Comparison of ENCODE assay signal across 30 cellular contexts in genomic region chr2:46962751-46963150, GRCh38. TPM values are rescaled to one million over a fixed set of nuclear protein-coding genes. Genes with fewer than 3 reads are reported as not detected.
DNase-seq lines count a peak whose midpoint lies in the region; ATAC-seq, FAIRE-seq and TF ChIP-seq lines count a peak whose summit lies in the region.
"Had no signal": no experiment of that assay in that cellular context is flagged by ENCODE, and none has a peak within 500 bp of the region (broad histone marks: within the 10 kb centered on the region; RNA-seq: fewer than 3 reads in every experiment).

No MANE protein-coding gene starts in this region.

- no peak for FAIRE-seq in A549 (lab: Jason Lieb, UNC)
- FAIRE-seq: A204.1, keratinocyte had no signal

- H2BK5ac ChIP-seq in trophoblast cell (ENCODE audit: low read depth, low read length, poor library complexity) (no peak overlapping the region), mesenchymal stem cell (ENCODE audit: low read depth, low read length, poor library complexity, severe bottlenecking) (no peak overlapping the region)

- H3K14ac ChIP-seq in trophoblast cell (ENCODE audit: low read length): no peak overlapping the region
- H3K14ac ChIP-seq in mesenchymal stem cell (ENCODE audit: low read length in 2 of 2): no peak overlapping the region

- H3K4me3 ChIP-seq in A549: no peak overlapping the region
- no peak overlapping the region for H3K4me3 ChIP-seq in Karpas-422 (ENCODE audit: low read length)
- no peak overlapping the region for H3K4me3 ChIP-seq in trophoblast cell (ENCODE audit: low read depth, low read length)
- H3K4me3 ChIP-seq in mesenchymal stem cell (ENCODE audit: insufficient read depth in 1 of 2, low read depth in 1 of 2, low read length in 2 of 2): no peak overlapping the region
- H3K4me3 ChIP-seq in osteoblast (ENCODE audit: insufficient read depth, low read length): no peak overlapping the region
- H3K4me3 ChIP-seq: esophagus squamous epithelium, heart left ventricle had no signal

- TF ChIP-seq EP300 in A549 (IDR thresholded peaks at IDR 0.05): no peak

- H2AFZ ChIP-seq in Karpas-422 (ENCODE audit: low read length) (no peak overlapping the region), trophoblast cell (ENCODE audit: insufficient read depth, low read length, poor library complexity) (no peak overlapping the region), mesenchymal stem cell (ENCODE audit: low read depth, low read length) (no peak overlapping the region), osteoblast (ENCODE audit: low read length) (no peak overlapping the region)

- TF ChIP-seq CTCF in A549 (IDR thresholded peaks at IDR 0.05) (no peak), osteoblast (IDR thresholded peaks at IDR 0.05; ENCODE audit: extremely low read depth, low read depth, low read length) (no peak)

- H3K18ac ChIP-seq in trophoblast cell (ENCODE audit: low read length): no peak overlapping the region
- no peak overlapping the region for H3K18ac ChIP-seq in mesenchymal stem cell (ENCODE audit: low read depth in 1 of 2, low read length in 2 of 2)

- H3K23ac ChIP-seq in trophoblast cell (ENCODE audit: low read length): no peak overlapping the region
- H3K23ac ChIP-seq in mesenchymal stem cell (ENCODE audit: low read length in 2 of 2): no peak overlapping the region

- no peak overlapping the region for H3K9ac ChIP-seq in Karpas-422 (ENCODE audit: low read length)
- H3K9ac ChIP-seq in trophoblast cell (ENCODE audit: low read length): no peak overlapping the region
- H3K9ac ChIP-seq in mesenchymal stem cell (ENCODE audit: low read length): no peak overlapping the region
- H3K9ac ChIP-seq: KMS-11 had no signal

- H3K27me3 ChIP-seq in Karpas-422 (ENCODE audit: low read length) (no peaks in the 10 kb centered on the region), trophoblast cell (ENCODE audit: insufficient read depth, low read length) (no peaks in the 10 kb centered on the region), mesenchymal stem cell (ENCODE audit: control insufficient read depth in 1 of 2, insufficient read depth in 1 of 2, low read length in 2 of 2) (no peaks in the 10 kb centered on the region), osteoblast (ENCODE audit: insufficient read depth, low read length) (no peaks in the 10 kb centered on the region)
- H3K27me3 ChIP-seq: esophagus squamous epithelium, foreskin keratinocyte, heart left ventricle, neutrophil had no signal

- no peaks in the 10 kb centered on the region for H3K79me1 ChIP-seq in trophoblast cell (ENCODE audit: low read length)
- peaks cover 50% of the 10 kb centered on the region for H3K79me1 ChIP-seq in mesenchymal stem cell (replicated peaks; ENCODE audit: low read length, poor library complexity, severe bottlenecking)

- no peak overlapping the region for H4K8ac ChIP-seq in trophoblast cell (ENCODE audit: low read depth, low read length)
- H4K8ac ChIP-seq in mesenchymal stem cell (ENCODE audit: low read length): no peak overlapping the region

- no peak overlapping the region for H2BK15ac ChIP-seq in mesenchymal stem cell (ENCODE audit: low read depth, poor library complexity, severe bottlenecking)

- H4K20me1 ChIP-seq in Karpas-422 (ENCODE audit: insufficient read depth, low read depth, low read length) (no peaks in the 10 kb centered on the region), osteoblast (ENCODE audit: insufficient read depth, low read length) (peaks cover 17% of the 10 kb centered on the region)

- no peak overlapping the region for H3K4me2 ChIP-seq in A549
- no peak overlapping the region for H3K4me2 ChIP-seq in Karpas-422 (ENCODE audit: low read depth, low read length, poor library complexity, severe bottlenecking)
- no peak overlapping the region for H3K4me2 ChIP-seq in trophoblast cell (ENCODE audit: low read length)
- H3K4me2 ChIP-seq in mesenchymal stem cell (ENCODE audit: low read length, poor library complexity, severe bottlenecking): no peak overlapping the region
- H3K4me2 ChIP-seq in osteoblast (ENCODE audit: insufficient read depth, low read length): no peak overlapping the region
- H3K4me2 ChIP-seq: KMS-11 had no signal

- no peaks in the 10 kb centered on the region for H3K9me2 ChIP-seq in Karpas-422 (replicated peaks; ENCODE audit: insufficient read depth, low read length)

- no peak for TF ChIP-seq POLR2A in A549 (IDR thresholded peaks at IDR 0.05; ENCODE audit: low read length)

- H3K79me2 ChIP-seq in Karpas-422 (ENCODE audit: low read length) (peaks cover 75% of the 10 kb centered on the region), trophoblast cell (ENCODE audit: control insufficient read depth, insufficient read depth, low read length, poor library complexity) (no peaks in the 10 kb centered on the region), osteoblast (ENCODE audit: insufficient read depth, low read length) (peaks cover 31% of the 10 kb centered on the region)

- H3K36me3 ChIP-seq in Karpas-422 (ENCODE audit: insufficient read depth, low read length) (peaks cover 8% of the 10 kb centered on the region; the same call in 1 of the 2 replicates), trophoblast cell (ENCODE audit: control insufficient read depth in 1 of 2, insufficient read depth in 2 of 2, low read length in 2 of 2) (peaks cover 21 to 36% of the 10 kb centered on the region in 2 experiments), mesenchymal stem cell (ENCODE audit: control insufficient read depth in 1 of 2, insufficient read depth in 2 of 2, low read depth in 1 of 2, low read length in 2 of 2) (peaks cover 43 to 66% of the 10 kb centered on the region in 2 experiments), osteoblast (ENCODE audit: insufficient read depth, low read length) (peaks cover 48% of the 10 kb centered on the region)

- DNase-seq in A549 (ENCODE audit: low read depth in 1 of 2, low spot score in 1 of 2) (no peak), Karpas-422 (no peak), trophoblast cell (no peak), mesenchymal stem cell (no peak), NCI-H510A (lab: John Stamatoyannopoulos, UW) (no peak), osteoblast (ENCODE audit: insufficient read length, low spot score, missing footprints) (no peak)
- DNase-seq: activated CD4-positive, alpha-beta T cell treated with anti-CD3 and anti-CD28 coated beads, Interleukin-2, amount 50 U/mL, for 1 hour; activated effector memory CD4-positive, alpha-beta T cell treated with Interleukin-2 at 50 U/mL for 16 hours; activated naive CD8-positive, alpha-beta T cell treated with anti-CD3 and anti-CD28 coated beads for 36 hours; activated T-cell treated with anti-CD3 and anti-CD28 coated beads, Interleukin-2, amount 50 U/mL, for 1 hour; dermis blood vessel endothelial cell; DMS79 treated with DMSO at 0.1 percent for 48 hours; esophagus squamous epithelium; foreskin keratinocyte; H7; heart left ventricle; MM.1S; naive thymus-derived CD4-positive, alpha-beta T cell; NCI-H1436; NCI-H2081; NCI-H748 treated with DMSO at 0.1 percent for 48 hours; stimulated activated CD4-positive, alpha-beta T cell treated with anti-CD3 and anti-CD28 coated beads, Interleukin-4, amount 100 ng/mL, for 1 hour; T-helper 1 cell had no signal

- H4K12ac ChIP-seq in trophoblast cell (ENCODE audit: low read depth, low read length): no peak overlapping the region

- WGBS in A549 (ENCODE audit: missing lambda C conversion rate): 94% methylated on average over 2 of the region's 2 CpGs
- no CpG with 5 or more reads among the region's 2 CpGs for WGBS in trophoblast cell (ENCODE audit: extremely low coverage, insufficient coverage, insufficient read length)
- 100% methylated on average over 2 of the region's 2 CpGs for whole genome bisulfite sequencing in mesenchymal stem cell

- CTCF ChIA-PET in A549 (lab: Yijun Ruan, JAX): interaction anchor here (1.3 to 2.5 kb wide), 5 partner anchors 10 to 360 kb away, joined by 3 to 16 read pairs (median 4); no protein-coding TSS in a partner anchor

- no peak for ATAC-seq in A549
- no peak for ATAC-seq in HG03521 (IDR thresholded peaks at IDR 0.05; ENCODE audit: unreplicated experiment)
- ATAC-seq: foreskin keratinocyte; heart left ventricle; naive thymus-derived CD4-positive, alpha-beta T cell; WTC11 had no signal

- H2BK120ac ChIP-seq in trophoblast cell (ENCODE audit: insufficient read depth, low read length, poor library complexity): no peak overlapping the region
- H2BK120ac ChIP-seq in mesenchymal stem cell (ENCODE audit: low read depth, low read length): no peak overlapping the region

- TF ChIP-seq RAD21 in A549 (conservative IDR thresholded peaks at IDR 0.05 in 1 of 2, IDR thresholded peaks at IDR 0.05 in 1 of 2): no peak

- H2AK5ac ChIP-seq in trophoblast cell (ENCODE audit: low read length) (no peak overlapping the region), mesenchymal stem cell (ENCODE audit: low read length, severe bottlenecking) (no peak overlapping the region)

- H3K27ac ChIP-seq in A549 (peak overlapping the region; percentile 93 to 97; a peak in 5 of 6 replicates), Karpas-422 (ENCODE audit: low read length) (peak overlapping the region; percentile 42), angular gyrus (ENCODE audit: low read depth, low read length) (peak overlapping the region; percentile 41), trophoblast cell (ENCODE audit: low read depth, low read length) (peak overlapping the region; percentile 32), mesenchymal stem cell (ENCODE audit: low read length, poor library complexity, severe bottlenecking) (no peak overlapping the region), osteoblast (ENCODE audit: low read depth, low read length) (no peak overlapping the region)
- H3K27ac ChIP-seq: foreskin keratinocyte, heart left ventricle, KMS-11, neutrophil had no signal

- no peak overlapping the region for H4K91ac ChIP-seq in trophoblast cell (ENCODE audit: low read depth, low read length)
- no peak overlapping the region for H4K91ac ChIP-seq in mesenchymal stem cell (ENCODE audit: low read length)

- POLR2A ChIA-PET in A549 (lab: Yijun Ruan, JAX): no interaction called here

- H3K4me1 ChIP-seq in A549: peaks cover 62% of the 10 kb centered on the region
- H3K4me1 ChIP-seq in Karpas-422 (ENCODE audit: low read length): peaks cover 13% of the 10 kb centered on the region
- peaks cover 26 to 30% of the 10 kb centered on the region in 2 experiments for H3K4me1 ChIP-seq in trophoblast cell (ENCODE audit: control insufficient read depth in 1 of 2, insufficient read depth in 2 of 2, low read length in 2 of 2)
- H3K4me1 ChIP-seq in mesenchymal stem cell (ENCODE audit: control insufficient read depth, insufficient read depth, low read depth, low read length): peaks cover 23% of the 10 kb centered on the region
- H3K4me1 ChIP-seq in osteoblast (ENCODE audit: insufficient read depth, low read length): peaks cover 40% of the 10 kb centered on the region

- no peak overlapping the region for H2BK12ac ChIP-seq in trophoblast cell (ENCODE audit: low read length)
- H2BK12ac ChIP-seq in mesenchymal stem cell (ENCODE audit: low read length in 2 of 2): no peak overlapping the region

- H3K9me3 ChIP-seq in A549 (no peaks in the 10 kb centered on the region), Karpas-422 (ENCODE audit: low read length) (no peaks in the 10 kb centered on the region), trophoblast cell (ENCODE audit: insufficient read depth, low read depth, low read length) (peaks cover 2% of the 10 kb centered on the region), mesenchymal stem cell (ENCODE audit: control insufficient read depth, low read length) (no peaks in the 10 kb centered on the region), osteoblast (ENCODE audit: low read depth, low read length) (no peaks in the 10 kb centered on the region)
- H3K9me3 ChIP-seq: esophagus squamous epithelium, heart left ventricle, neutrophil had no signal

- H3K4ac ChIP-seq in trophoblast cell (ENCODE audit: low read depth, low read length) (no peak overlapping the region), mesenchymal stem cell (ENCODE audit: low read depth in 1 of 2, low read length in 2 of 2) (no peak overlapping the region)

RNA-seq across cellular contexts. Expression of gene TTC7A, which starts 21.7 kb away (rescaled TPM):
- polyA plus RNA-seq in A549 (2011; rRNA removed) (17.3 and 19.6 TPM in 2 replicates), A549 (2017; fragmentation: RNase III; extraction: RNeasy Plus Mini Kit Qiagen cat#74134 plus additional on column Dnase treatment) (30.7 to 31.4 TPM (median 31.3 TPM) in 3 replicates)
- polyA plus RNA-seq in A549 (2012; cell fraction: cytosol; rRNA removed): 34.9 and 40.3 TPM in 2 replicates
- 92.4 and 101 TPM in 2 replicates for polyA plus RNA-seq in A549 (2012; cell fraction: nucleus; rRNA removed)
- 16.7 and 28.0 TPM in 2 replicates for polyA minus RNA-seq in A549 (2011; rRNA and poly(A)+ RNA removed)
- total RNA-seq in Karpas-422 (2014; rRNA removed; shearing (Covaris generic); ENCODE audit: low replicate concordance): 53.7 and 54.6 TPM in 2 replicates
- 31.2 and 33.6 TPM in 2 replicates for polyA plus RNA-seq in trophoblast cell (2013)
- 9.8 TPM for polyA plus RNA-seq in mesenchymal stem cell (2013, experiment 1 of 2)
- polyA plus RNA-seq in mesenchymal stem cell (2013, experiment 2 of 2): 9.3 TPM
- 41.0 and 44.5 TPM in 2 replicates for total RNA-seq in osteoblast

RNA-seq across cellular contexts. Expression of gene MCFD2, which starts 47.1 kb away (rescaled TPM):
- polyA plus RNA-seq in A549 (2011; rRNA removed) (172 and 210 TPM in 2 replicates), A549 (2017; fragmentation: RNase III; extraction: RNeasy Plus Mini Kit Qiagen cat#74134 plus additional on column Dnase treatment) (118 to 125 TPM (median 120 TPM) in 3 replicates)
- polyA plus RNA-seq in A549 (2012; cell fraction: cytosol; rRNA removed): 51.2 and 61.9 TPM in 2 replicates
- 35.2 and 36.7 TPM in 2 replicates for polyA plus RNA-seq in A549 (2012; cell fraction: nucleus; rRNA removed)
- polyA minus RNA-seq in A549 (2011; rRNA and poly(A)+ RNA removed): 90.0 and 90.1 TPM in 2 replicates
- total RNA-seq in Karpas-422 (2014; rRNA removed; shearing (Covaris generic); ENCODE audit: low replicate concordance): 37.8 and 47.6 TPM in 2 replicates
- polyA plus RNA-seq in trophoblast cell (2013): 100 and 104 TPM in 2 replicates
- polyA plus RNA-seq in mesenchymal stem cell (2013, experiment 1 of 2): 212 TPM
- 217 TPM for polyA plus RNA-seq in mesenchymal stem cell (2013, experiment 2 of 2)
- total RNA-seq in osteoblast: 136 and 185 TPM in 2 replicates

Comparison
In these comparisons a context has a peak if more than half of its experiments do, and no peak if none do; other contexts are left out.
1. H3K27ac ChIP-seq: peak in A549 (2 of 2), Karpas-422 (single experiment), angular gyrus (single experiment) and trophoblast cell (single experiment); none in mesenchymal stem cell (single experiment) and osteoblast (single experiment).